ENCODE assay signal across 17 cellular contexts in genomic region chr17:77345260-77345910, GRCh38.
DNase-seq lines count a peak whose midpoint lies in the region; ATAC-seq, FAIRE-seq and TF ChIP-seq lines count a peak whose summit lies in the region.
"Had no signal": no experiment of that assay in that cellular context is flagged by ENCODE, and none has a peak within 500 bp of the region (broad histone marks: within the 10 kb centered on the region; RNA-seq: fewer than 3 reads in every experiment).

No MANE protein-coding gene starts in this region.

- H3K4me2 ChIP-seq in GM12878 (ENCODE audit: control insufficient read depth, insufficient read depth): no peak overlapping the region
- H3K4me2 ChIP-seq: GM23338 had no signal

- TF ChIP-seq POLR2A in GM12878 (IDR thresholded peaks at IDR 0.05; ENCODE audit: low read depth, low read length): no peak

- in situ Hi-C loops in GM12878 (cut with MboI): loop anchor here (25.0 kb wide), 1 partner anchor 92 kb away; no protein-coding TSS in a partner anchor

- H3K36me3 ChIP-seq in GM12878 (ENCODE audit: control insufficient read depth in 2 of 2, insufficient read depth in 2 of 2, low read length in 1 of 2) (peaks cover 0 to 6% of the 10 kb centered on the region in 2 experiments; a peak in 1 of 4 replicates), lung (ENCODE audit: control insufficient read depth in 2 of 2, insufficient read depth in 2 of 2, low read length in 2 of 2) (no peaks in the 10 kb centered on the region), aorta (ENCODE audit: control insufficient read depth in 1 of 2, insufficient read depth in 2 of 2, low read length in 1 of 2) (no peaks in the 10 kb centered on the region)
- H3K36me3 ChIP-seq: gastrocnemius medialis had no signal

- H3K4me3 Mint-ChIP-seq in stimulated activated naive CD8-positive, alpha-beta T cell treated with anti-CD3 and anti-CD28 coated beads, Interleukin-15, amount 100 ng/mL, for 72 hours: no peak overlapping the region
- H3K4me3 Mint-ChIP-seq: activated naive CD8-positive, alpha-beta T cell treated with anti-CD3 and anti-CD28 coated beads for 36 hours; central memory CD8-positive, alpha-beta T cell; GM23338; memory B cell; stimulated activated effector memory CD8-positive, alpha-beta T cell treated with anti-CD3 and anti-CD28 coated beads, Interleukin-12 subunit alpha, Interleukin-12 subunit beta, amount 100 ng/mL, for 72 hours had no signal

- peaks cover 39% of the 10 kb centered on the region for H3K4me1 Mint-ChIP-seq in stimulated activated naive CD8-positive, alpha-beta T cell treated with anti-CD3 and anti-CD28 coated beads, Interleukin-15, amount 100 ng/mL, for 72 hours

- peaks cover 9% of the 10 kb centered on the region for H3K79me2 ChIP-seq in GM12878 (ENCODE audit: control insufficient read depth, insufficient read depth, low read length)

- H3K36me3 Mint-ChIP-seq in activated naive CD4-positive, alpha-beta T cell treated with anti-CD3 and anti-CD28 coated beads, Interleukin-2, amount 50 U/mL, for 72 hours: peaks cover 5 to 15% of the 10 kb centered on the region in 2 donors

- BruUV-seq in GM12878 (replicated peaks; lab: Mats Ljungman, UMichigan): TSS peak; percentile 46

- peaks cover 4% of the 10 kb centered on the region for H4K20me1 ChIP-seq in GM12878 (ENCODE audit: control insufficient read depth, insufficient read depth)

- no peak for TF ChIP-seq EP300 in GM12878 (IDR thresholded peaks at IDR 0.05; ENCODE audit: borderline replicate concordance in 1 of 2, control insufficient read depth in 1 of 2, low read depth in 2 of 2, low read length in 2 of 2)

- H3K27ac ChIP-seq in GM12878 (ENCODE audit: control insufficient read depth, insufficient read depth): no peak overlapping the region
- H3K27ac ChIP-seq in lung (ENCODE audit: low read depth in 1 of 2, low read length in 1 of 2): peak overlapping the region in 1 of 2 donors; percentile 47
- peak overlapping the region in 1 of 2 donors; percentile 4 for H3K27ac ChIP-seq in aorta (ENCODE audit: low read depth in 1 of 2, low read length in 2 of 2)
- H3K27ac ChIP-seq: SJSA1 had no signal

- CTCF ChIA-PET in GM12878 (lab: Yijun Ruan, JAX): interaction anchor here (0.6 to 1.3 kb wide), 4 partner anchors 13 to 84 kb away, joined by 3 to 5 read pairs (median 3); no protein-coding TSS in a partner anchor

- peak; percentile 1 for DNase-seq in stimulated activated naive CD8-positive, alpha-beta T cell treated with anti-CD3 and anti-CD28 coated beads, Interleukin-15, Interleukin-2, amounts not matched to agents 100 U/mL and 50 U/mL, for 24 hours
- DNase-seq in stimulated activated naive CD8-positive, alpha-beta T cell treated with anti-CD3 and anti-CD28 coated beads, Interleukin-15, amount 100 ng/mL, for 72 hours: no peak
- DNase-seq in GM12878 (ENCODE audit: low read depth, low spot score) (no peak), lung (ENCODE audit: low spot score) (peak; percentile 24), aorta (no peak), SHP77 (lab: John Stamatoyannopoulos, UW) (no peak), cerebellar cortex (ENCODE audit: low spot score) (no peak)
- no peak for DNase-seq in activated naive CD4-positive, alpha-beta T cell treated with anti-CD3 and anti-CD28 coated beads, Interleukin-2, amount 50 U/mL, for 72 hours (ENCODE audit: low spot score in 2 of 2)
- DNase-seq: activated naive CD8-positive, alpha-beta T cell treated with anti-CD3 and anti-CD28 coated beads for 36 hours; DMS53; gastrocnemius medialis; NCI-H2171 treated with DMSO at 0.1 percent for 48 hours had no signal

- no peaks in the 10 kb centered on the region; the same call in 2 of the 3 replicates for H3K9me3 ChIP-seq in GM12878 (replicated peaks; ENCODE audit: control insufficient read depth, insufficient read depth, low read length)
- H3K9me3 ChIP-seq in lung (ENCODE audit: control insufficient read depth in 2 of 2, insufficient read depth in 1 of 2, low read length in 1 of 2): peaks cover 0 to 2% of the 10 kb centered on the region in 2 donors
- no peaks in the 10 kb centered on the region for H3K9me3 ChIP-seq in aorta (ENCODE audit: control insufficient read depth, low read length)
- H3K9me3 ChIP-seq: gastrocnemius medialis, SJSA1 had no signal

- no peak for FAIRE-seq in GM12878 (lab: Jason Lieb, UNC)

- TF ChIP-seq CTCF in GM12878 (IDR thresholded peaks at IDR 0.05 in 2 of 3, conservative IDR thresholded peaks at IDR 0.05 in 1 of 3; ENCODE audit: control insufficient read depth in 2 of 3, extremely low read depth in 1 of 3, insufficient read depth in 1 of 3, low read depth in 3 of 3, low read length in 3 of 3) (no peak), lung (IDR thresholded peaks at IDR 0.05; ENCODE audit: control extremely low read depth, extremely low read depth) (no peak)

- H3K4me1 ChIP-seq in GM12878 (ENCODE audit: control insufficient read depth, insufficient read depth, low read length): peaks cover 16% of the 10 kb centered on the region
- peaks cover 0 to 10% of the 10 kb centered on the region in 2 donors for H3K4me1 ChIP-seq in lung (ENCODE audit: control insufficient read depth in 2 of 2, insufficient read depth in 2 of 2, low read length in 2 of 2)
- no peaks in the 10 kb centered on the region for H3K4me1 ChIP-seq in aorta (ENCODE audit: control insufficient read depth in 1 of 2, insufficient read depth in 2 of 2, low read length in 2 of 2)

- RAD21 ChIA-PET in GM12878 (lab: Charles Lee; ENCODE audit: unreplicated experiment): interaction anchor here (0.6 kb wide), 1 partner anchor 611 kb away, joined by 3 read pairs; no protein-coding TSS in a partner anchor

- POLR2A ChIA-PET in GM12878 (lab: Charles Lee): no interaction called here

- TF ChIP-seq RAD21 in GM12878 (IDR thresholded peaks at IDR 0.05; ENCODE audit: insufficient read depth, low read depth, low read length): no peak

- H3K9me3 Mint-ChIP-seq in stimulated activated naive CD8-positive, alpha-beta T cell treated with anti-CD3 and anti-CD28 coated beads, Interleukin-15, amount 100 ng/mL, for 72 hours: peaks cover 0 to 11% of the 10 kb centered on the region in 2 donors
- peaks cover 0 to 10% of the 10 kb centered on the region in 2 donors for H3K9me3 Mint-ChIP-seq in activated naive CD4-positive, alpha-beta T cell treated with anti-CD3 and anti-CD28 coated beads, Interleukin-2, amount 50 U/mL, for 72 hours
- H3K9me3 Mint-ChIP-seq: central memory CD8-positive, alpha-beta T cell; memory B cell; stimulated activated effector memory CD8-positive, alpha-beta T cell treated with anti-CD3 and anti-CD28 coated beads, Interleukin-12 subunit alpha, Interleukin-12 subunit beta, amount 100 ng/mL, for 72 hours had no signal

- no peak overlapping the region for H3K27ac Mint-ChIP-seq in stimulated activated naive CD8-positive, alpha-beta T cell treated with anti-CD3 and anti-CD28 coated beads, Interleukin-15, amount 100 ng/mL, for 72 hours
- no peak overlapping the region for H3K27ac Mint-ChIP-seq in activated naive CD4-positive, alpha-beta T cell treated with anti-CD3 and anti-CD28 coated beads, Interleukin-2, amount 50 U/mL, for 72 hours
- H3K27ac Mint-ChIP-seq: activated naive CD8-positive, alpha-beta T cell treated with anti-CD3 and anti-CD28 coated beads for 36 hours; GM23338; memory B cell; stimulated activated effector memory CD8-positive, alpha-beta T cell treated with anti-CD3 and anti-CD28 coated beads, Interleukin-12 subunit alpha, Interleukin-12 subunit beta, amount 100 ng/mL, for 72 hours had no signal

- SMC1A ChIA-PET in GM12878 (lab: Charles Lee; ENCODE audit: uncharacterized antibody, unreplicated experiment): interaction anchor here (1.6 kb wide), 1 partner anchor 14 kb away, joined by 8 read pairs; no protein-coding TSS in a partner anchor

- H3K4me3 ChIP-seq in GM12878: no peak overlapping the region
- no peak overlapping the region for H3K4me3 ChIP-seq in lung
- no peak overlapping the region for H3K4me3 ChIP-seq in aorta (ENCODE audit: low read length in 2 of 2)
- H3K4me3 ChIP-seq: gastrocnemius medialis, GM23338, SJSA1 had no signal

- ATAC-seq in stimulated activated naive CD8-positive, alpha-beta T cell treated with anti-CD3 and anti-CD28 coated beads, Interleukin-15, Interleukin-2, amounts not matched to agents 100 U/mL and 50 U/mL, for 24 hours: no peak
- ATAC-seq in stimulated activated naive CD8-positive, alpha-beta T cell treated with anti-CD3 and anti-CD28 coated beads, Interleukin-15, amount 100 ng/mL, for 72 hours: no peak
- ATAC-seq in GM12878 (no peak), lung (ENCODE audit: insufficient read depth, low FRiP score) (no peak), aorta (ENCODE audit: low FRiP score) (peak; percentile 36)
- no peak for ATAC-seq in activated naive CD4-positive, alpha-beta T cell treated with anti-CD3 and anti-CD28 coated beads, Interleukin-2, amount 50 U/mL, for 72 hours
- ATAC-seq: GM23338; stimulated activated effector memory CD8-positive, alpha-beta T cell treated with anti-CD3 and anti-CD28 coated beads, Interleukin-12 subunit alpha, Interleukin-12 subunit beta, amount 100 ng/mL, for 72 hours had no signal

- intact Hi-C loops in GM12878 (cut with micrococcal nuclease; ENCODE audit: unreplicated experiment) (no loop called here), aorta (cut with DNase I) (no loop called here)

- H3K27me3 Mint-ChIP-seq in stimulated activated naive CD8-positive, alpha-beta T cell treated with anti-CD3 and anti-CD28 coated beads, Interleukin-15, amount 100 ng/mL, for 72 hours: no peaks in the 10 kb centered on the region
- H3K27me3 Mint-ChIP-seq: activated naive CD8-positive, alpha-beta T cell treated with anti-CD3 and anti-CD28 coated beads for 36 hours; central memory CD8-positive, alpha-beta T cell; memory B cell had no signal

- no peak overlapping the region for H3K9ac ChIP-seq in GM12878 (ENCODE audit: control insufficient read depth, insufficient read depth, low read length)

- H2AFZ ChIP-seq in GM12878 (ENCODE audit: control insufficient read depth, low read depth, low read length): no peak overlapping the region
- H2AFZ ChIP-seq: GM23338 had no signal

- 89% methylated on average over 9 of the region's 9 CpGs for WGBS in GM12878 (ENCODE audit: insufficient coverage, insufficient replicate concordance, low lambda C conversion rate, missing lambda C conversion rate)
- 95 to 96% methylated on average over 9 of the region's 9 CpGs for WGBS in lung, 2 donors
- WGBS in aorta, 2 donors: 56 to 65% methylated on average over 9 of the region's 9 CpGs

- H3K27me3 ChIP-seq in GM12878 (replicated peaks in 1 of 2; ENCODE audit: control insufficient read depth in 2 of 2, insufficient read depth in 2 of 2, low read length in 1 of 2): no peaks in the 10 kb centered on the region
- no peaks in the 10 kb centered on the region for H3K27me3 ChIP-seq in lung (ENCODE audit: control insufficient read depth, insufficient read depth)
- H3K27me3 ChIP-seq in aorta (ENCODE audit: control insufficient read depth in 1 of 2, insufficient read depth in 2 of 2, low read length in 1 of 2): no peaks in the 10 kb centered on the region
- H3K27me3 ChIP-seq: gastrocnemius medialis, SJSA1 had no signal

TF ChIP-seq in GM12878, 131 proteins besides CTCF, POLR2A, EP300 and RAD21 (continues in another document):
- TF ChIP-seq YBX1 (IDR thresholded peaks at IDR 0.05) (no peak), ETV6 (conservative IDR thresholded peaks at IDR 0.05 in 1 of 2, IDR thresholded peaks at IDR 0.05 in 1 of 2; ENCODE audit: borderline replicate concordance in 1 of 2, low read depth in 1 of 2) (no peak)

Comparison
In these comparisons a context has a peak if more than half of its experiments do, and no peak if none do; other contexts are left out.
1. DNase-seq: peak in stimulated activated naive CD8-positive, alpha-beta T cell treated with anti-CD3 and anti-CD28 coated beads, Interleukin-15, Interleukin-2, amounts not matched to agents 100 U/mL and 50 U/mL, for 24 hours (single experiment) and lung (single experiment); none in stimulated activated naive CD8-positive, alpha-beta T cell treated with anti-CD3 and anti-CD28 coated beads, Interleukin-15, amount 100 ng/mL, for 72 hours (0 of 2), GM12878 (single experiment), aorta (0 of 2), activated naive CD4-positive, alpha-beta T cell treated with anti-CD3 and anti-CD28 coated beads, Interleukin-2, amount 50 U/mL, for 72 hours (0 of 2), SHP77 (0 of 2) and cerebellar cortex (single experiment).